ENCODE assay signal across 21 cellular contexts in genomic region chr6:29729774-29730328, GRCh38. TPM values are rescaled to one million over a fixed set of nuclear protein-coding genes. Genes with fewer than 3 reads are reported as not detected.
DNase-seq lines count a peak whose midpoint lies in the region; ATAC-seq and TF ChIP-seq lines count a peak whose summit lies in the region.
"Had no signal": no experiment of that assay in that cellular context is flagged by ENCODE, and none has a peak within 500 bp of the region (broad histone marks: within the 10 kb centered on the region; RNA-seq: fewer than 3 reads in every experiment).

No MANE protein-coding gene starts in this region.

- no peaks in the 10 kb centered on the region for H3K9me3 ChIP-seq in CD4-positive, CD25-positive, alpha-beta regulatory T cell (ENCODE audit: control insufficient read depth in 2 of 2, low read length in 2 of 2)
- no peaks in the 10 kb centered on the region for H3K9me3 ChIP-seq in CD8-positive, alpha-beta memory T cell (ENCODE audit: low read length)
- no peaks in the 10 kb centered on the region for H3K9me3 ChIP-seq in T-helper 17 cell (ENCODE audit: control insufficient read depth, low read length, poor library complexity, severe bottlenecking)
- H3K9me3 ChIP-seq: A549, BE2C had no signal

- TF ChIP-seq POLR2A in lower leg skin (IDR thresholded peaks at IDR 0.05): no peak

- H3K9me3 Mint-ChIP-seq in CD4-positive, CD25-positive, alpha-beta regulatory T cell: no peaks in the 10 kb centered on the region
- H3K9me3 Mint-ChIP-seq in CD8-positive, alpha-beta memory T cell: no peaks in the 10 kb centered on the region

- ATAC-seq in CD4-positive, CD25-positive, alpha-beta regulatory T cell (ENCODE audit: low read depth in 2 of 2): no peak
- ATAC-seq in T-helper 17 cell (no peak), GM21423 (IDR thresholded peaks at IDR 0.05; ENCODE audit: unreplicated experiment) (no peak), left colon (no peak)
- ATAC-seq: A549, Panc1 had no signal

- peak overlapping the region; percentile 62 for H3K27ac ChIP-seq in CD4-positive, CD25-positive, alpha-beta regulatory T cell (ENCODE audit: insufficient read depth, low read length, poor library complexity, severe bottlenecking)
- H3K27ac ChIP-seq in CD8-positive, alpha-beta memory T cell (ENCODE audit: low read depth, low read length): no peak overlapping the region
- H3K27ac ChIP-seq: A549 had no signal

- CTCF ChIA-PET in CD8-positive, alpha-beta memory T cell (lab: Charles Lee): interaction anchor here (0.9 to 1.0 kb wide), 2 partner anchors 23 to 24 kb away, joined by 3 to 5 read pairs; no protein-coding TSS in a partner anchor

- H3K27me3 Mint-ChIP-seq in CD4-positive, CD25-positive, alpha-beta regulatory T cell: no peaks in the 10 kb centered on the region
- peaks cover 0 to 5% of the 10 kb centered on the region in 2 donors for H3K27me3 Mint-ChIP-seq in CD8-positive, alpha-beta memory T cell
- no peaks in the 10 kb centered on the region for H3K27me3 Mint-ChIP-seq in T-helper 17 cell

- peaks cover 30 to 71% (median 49%) of the 10 kb centered on the region in 4 donors for H3K4me1 Mint-ChIP-seq in CD4-positive, CD25-positive, alpha-beta regulatory T cell
- peaks cover 66 to 90% (median 78%) of the 10 kb centered on the region in 3 donors for H3K4me1 Mint-ChIP-seq in CD8-positive, alpha-beta memory T cell
- H3K4me1 Mint-ChIP-seq in T-helper 17 cell: peaks cover 52% of the 10 kb centered on the region

- POLR2A ChIA-PET in CD8-positive, alpha-beta memory T cell (lab: Charles Lee): interaction anchor here (0.9 kb wide), 1 partner anchor 24 kb away, joined by 5 read pairs; no protein-coding TSS in a partner anchor

- peak overlapping the region in 2 of 3 donors; percentile 28 to 54 for H3K27ac Mint-ChIP-seq in CD4-positive, CD25-positive, alpha-beta regulatory T cell
- peak overlapping the region in 7 of 8 donors; percentile 0 to 98 (median 57) for H3K27ac Mint-ChIP-seq in CD8-positive, alpha-beta memory T cell
- H3K27ac Mint-ChIP-seq in T-helper 17 cell: peak overlapping the region; percentile 32

- H3K36me3 Mint-ChIP-seq in CD4-positive, CD25-positive, alpha-beta regulatory T cell: peaks cover 33% of the 10 kb centered on the region
- H3K36me3 Mint-ChIP-seq in CD8-positive, alpha-beta memory T cell: peaks cover 13 to 41% (median 16%) of the 10 kb centered on the region in 3 donors
- no peaks in the 10 kb centered on the region for H3K36me3 Mint-ChIP-seq in T-helper 17 cell (ENCODE audit: low read depth)

- intact Hi-C loops in lower leg skin (cut with DNase I; ENCODE audit: low total_unique reads): no loop called here
- intact Hi-C loops in left colon (cut with DNase I, micrococcal nuclease): loop anchor here in 1 of 2 donors (10.0 kb wide), 1 partner anchor 105 kb away; no protein-coding TSS in a partner anchor

- no peak for DNase-seq in CD4-positive, CD25-positive, alpha-beta regulatory T cell
- DNase-seq in CD8-positive, alpha-beta memory T cell: no peak
- DNase-seq in T-helper 17 cell (no peak), lower leg skin (ENCODE audit: low spot score in 2 of 2) (peak; percentile 6 to 12), left colon (no peak), NOMO-1 (lab: John Stamatoyannopoulos, UW; ENCODE audit: unreplicated experiment in 2 of 2) (no peak)
- DNase-seq: BE2C; Calu3; DMS153; H7; KG1; NCI-H1105; NCI-H2029 treated with DMSO at 0.1 percent for 48 hours; NCI-H226; NCI-H510A treated with DMSO at 0.1 percent for 48 hours; NCI-H774; NK-92 treated with Interleukin-12 subunit alpha and Interleukin-12 subunit beta, amount 100 ng/mL, for 24 hours had no signal

- peak overlapping the region in 1 of 4 donors; percentile 12 for H3K4me3 Mint-ChIP-seq in CD4-positive, CD25-positive, alpha-beta regulatory T cell
- peak overlapping the region in 1 of 7 donors; percentile 47 for H3K4me3 Mint-ChIP-seq in CD8-positive, alpha-beta memory T cell
- H3K4me3 Mint-ChIP-seq in T-helper 17 cell: no peak overlapping the region

- peaks cover 41% of the 10 kb centered on the region for H3K4me1 ChIP-seq in CD4-positive, CD25-positive, alpha-beta regulatory T cell (ENCODE audit: control insufficient read depth, insufficient read depth, low read length, poor library complexity, severe bottlenecking)
- peaks cover 39% of the 10 kb centered on the region for H3K4me1 ChIP-seq in CD8-positive, alpha-beta memory T cell (ENCODE audit: insufficient read depth, low read length)
- H3K4me1 ChIP-seq: A549, BE2C had no signal

- WGBS in lower leg skin, 2 donors: 74 to 80% methylated on average over 6 of the region's 6 CpGs

- peaks cover 35% of the 10 kb centered on the region for H3K36me3 ChIP-seq in CD4-positive, CD25-positive, alpha-beta regulatory T cell (ENCODE audit: control insufficient read depth, insufficient read depth, low read length)
- peaks cover 24% of the 10 kb centered on the region for H3K36me3 ChIP-seq in CD8-positive, alpha-beta memory T cell (ENCODE audit: insufficient read depth, low read length)
- H3K36me3 ChIP-seq: BE2C had no signal

- no peaks in the 10 kb centered on the region for H3K27me3 ChIP-seq in CD4-positive, CD25-positive, alpha-beta regulatory T cell (ENCODE audit: control insufficient read depth, insufficient read depth, low read length)
- no peaks in the 10 kb centered on the region for H3K27me3 ChIP-seq in CD8-positive, alpha-beta memory T cell (ENCODE audit: insufficient read depth, low read length, poor library complexity, severe bottlenecking)

- no peak overlapping the region for H3K4me3 ChIP-seq in CD4-positive, CD25-positive, alpha-beta regulatory T cell (ENCODE audit: low read depth, low read length)
- no peak overlapping the region for H3K4me3 ChIP-seq in CD8-positive, alpha-beta memory T cell (ENCODE audit: low read length)
- no peak overlapping the region for H3K4me3 ChIP-seq in lower leg skin (ENCODE audit: low read depth, poor library complexity, severe bottlenecking)
- H3K4me3 ChIP-seq: A549 had no signal

- no peak for TF ChIP-seq CTCF in lower leg skin (IDR thresholded peaks at IDR 0.05)

RNA-seq across cellular contexts. Expression of gene HLA-F, which starts 6.6 kb away (rescaled TPM):
- 1,143 TPM for total RNA-seq in CD4-positive, CD25-positive, alpha-beta regulatory T cell
- polyA plus RNA-seq in CD4-positive, CD25-positive, alpha-beta regulatory T cell: 100 to 1,000 TPM; 302 to 457 (median 429) TPM
- total RNA-seq in CD8-positive, alpha-beta memory T cell: 100 to 1,000 TPM; 222 to 242 TPM
- polyA plus RNA-seq in CD8-positive, alpha-beta memory T cell: 500 TPM
- total RNA-seq in T-helper 17 cell: 100 to 1,000 TPM; 629 to 717 TPM
- total RNA-seq in lower leg skin: 10 to 100 TPM; 65.9 to 97.8 (median 92.9) TPM
- total RNA-seq in left colon: 100 to 1,000 TPM; 184 to 188 TPM
- total RNA-seq: G401 had no signal

RNA-seq across cellular contexts. Expression of gene ZFP57, which starts 48.9 kb away (rescaled TPM):
- total RNA-seq in CD4-positive, CD25-positive, alpha-beta regulatory T cell: 2.4 TPM
- polyA plus RNA-seq in CD4-positive, CD25-positive, alpha-beta regulatory T cell: 1 to 10 TPM in 2 of 4 donors, not detected in 2; 1.0 to 4.8 TPM
- total RNA-seq in CD8-positive, alpha-beta memory T cell: 1 to 10 TPM; 9.0 to 9.2 TPM
- 2.2 TPM for polyA plus RNA-seq in CD8-positive, alpha-beta memory T cell
- 1 to 10 TPM in 1 of 2 donors, not detected in 1; 3.1 TPM for total RNA-seq in T-helper 17 cell
- total RNA-seq in lower leg skin: 1 to 10 TPM in 2 of 4 donors, under 1 TPM in 2; 0.15 to 4.8 (median 2.4) TPM
- not detected for total RNA-seq in left colon
- total RNA-seq: G401 had no signal

Comparison
In these comparisons a context has a peak if more than half of its experiments do, and no peak if none do; other contexts are left out.
1. DNase-seq: peak in lower leg skin (2 of 2); none in CD4-positive, CD25-positive, alpha-beta regulatory T cell (0 of 3), CD8-positive, alpha-beta memory T cell (0 of 5), T-helper 17 cell (0 of 3), left colon (0 of 2) and NOMO-1 (0 of 2).
2. Peak in every context shown above with its lines, with median percentiles within 50 percentile points of each other: H3K27ac Mint-ChIP-seq.